In the genomic region with DNA sequence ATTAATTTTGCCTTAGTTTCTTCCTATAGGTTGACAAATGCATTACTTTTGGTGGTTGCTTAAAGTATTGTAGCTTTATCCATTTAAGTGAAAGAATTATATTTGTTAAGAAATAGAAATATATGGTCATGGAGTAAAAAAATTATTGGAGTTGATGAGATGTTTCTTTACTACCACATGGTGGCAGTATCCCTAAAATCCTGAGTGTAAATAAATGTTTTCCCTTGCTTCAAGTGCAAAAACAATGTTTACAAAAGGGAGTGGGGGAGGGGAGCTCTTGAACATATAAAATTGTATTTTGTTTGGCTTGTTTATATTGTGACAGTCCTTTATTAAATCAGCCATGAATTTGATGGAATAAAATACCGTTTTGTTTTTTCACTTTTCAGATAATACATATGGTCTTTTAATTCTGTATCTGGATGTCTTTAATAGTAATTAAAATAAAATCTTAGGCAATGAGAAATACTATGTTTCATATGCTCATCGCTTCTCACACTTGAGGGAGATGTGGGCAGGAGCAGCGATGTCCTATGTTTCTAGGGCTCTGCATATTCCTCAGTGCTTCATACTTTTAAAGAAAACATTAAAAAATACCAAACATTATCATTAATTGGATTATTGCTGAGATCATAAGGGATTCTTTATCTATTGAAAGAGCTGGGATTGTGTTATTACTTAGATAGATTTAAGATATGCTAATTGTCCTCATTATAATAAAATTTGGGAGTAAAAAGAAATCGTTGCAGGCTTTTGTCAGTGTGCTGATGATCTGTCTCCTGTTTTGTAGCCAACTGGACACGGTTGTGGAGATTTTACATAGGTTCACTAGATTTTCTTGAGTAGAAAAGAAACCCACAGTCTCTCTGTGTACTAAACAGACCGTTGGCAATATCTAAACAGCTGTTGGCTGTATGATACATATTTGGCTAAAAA, we compare ENCODE assay signal across 8 cellular contexts.
A peak's percentile ranks its signal among the peaks of the same experiment; 100 is the strongest.
DNase-seq lines count a peak whose midpoint lies in the region; ATAC-seq and TF ChIP-seq lines count a peak whose summit lies in the region.

No MANE protein-coding gene starts in this region.

- H3K36me3 ChIP-seq in HUES48 (ENCODE audit: control insufficient read depth, insufficient read depth, low read length) (no peaks in the 10 kb centered on the region), Panc1 (ENCODE audit: control insufficient read depth, insufficient read depth, low read length) (no peaks in the 10 kb centered on the region)

- H3K27me3 ChIP-seq in HUES48 (ENCODE audit: control insufficient read depth, insufficient read depth, low read length), result no peaks in the 10 kb centered on the region
- H3K27me3 ChIP-seq in Panc1 (ENCODE audit: control insufficient read depth, insufficient read depth, low read length), result no peaks in the 10 kb centered on the region

- BruUV-seq in Panc1 (replicated peaks; lab: Mats Ljungman, UMichigan), result no TSS peak

- DNase-seq in AG20443 (ENCODE audit: low spot score) (peak; percentile 22), Panc1 (ENCODE audit: low read depth, low spot score) (no peak), foreskin fibroblast (peak; percentile 16 to 58), type B pancreatic cell (ENCODE audit: extremely low spot score, unreplicated experiment) (no peak), sciatic nerve (ENCODE audit: low spot score) (no peak)

- POLR2A ChIA-PET in Panc1 (lab: Charles Lee), result no interaction called here

- H3K27ac ChIP-seq in HUES48 (ENCODE audit: low read depth, low read length) (peak overlapping the region; percentile 52), Panc1 (ENCODE audit: low read length) (no peak overlapping the region)

- intact Hi-C loops in Panc1 (cut with micrococcal nuclease; ENCODE audit: unreplicated experiment) (no loop called here), sciatic nerve (cut with DNase I) (no loop called here)

- no peak overlapping the region for H3K27ac Mint-ChIP-seq in type B pancreatic cell

- CTCF ChIA-PET in Panc1 (lab: Charles Lee), result interaction anchor here (0.9 to 1.0 kb wide), 2 partner anchors 10 to 14 kb away, joined by 4 read pairs; no protein-coding TSS in a partner anchor

- H3K36me3 Mint-ChIP-seq in type B pancreatic cell, result no peaks in the 10 kb centered on the region

- no peaks in the 10 kb centered on the region for H3K4me1 Mint-ChIP-seq in type B pancreatic cell (ENCODE audit: unreplicated experiment)

- H3K27me3 Mint-ChIP-seq in type B pancreatic cell, result no peaks in the 10 kb centered on the region

- no peak overlapping the region for H3K9ac ChIP-seq in HUES48 (ENCODE audit: low read depth, low read length)

- in situ Hi-C loops in Panc1 (cut with HindIII; ENCODE audit: low pct_unique_long_range_greater_than_20kb, low sequenced_read_pairs), result no loop called here

- H3K9me3 Mint-ChIP-seq in type B pancreatic cell, result no peaks in the 10 kb centered on the region

- no peak overlapping the region for H3K4me3 Mint-ChIP-seq in type B pancreatic cell

- TF ChIP-seq CTCF in Panc1 (IDR thresholded peaks at IDR 0.05) (peak; percentile 60; the same call in 1 of the 2 replicates), foreskin fibroblast (IDR thresholded peaks at IDR 0.05; ENCODE audit: low read depth, low read length) (peak; percentile 38), type B pancreatic cell (conservative IDR thresholded peaks at IDR 0.05) (peak; percentile 85)

- H3K9me3 ChIP-seq in HUES48 (ENCODE audit: control insufficient read depth, insufficient read depth, low read length), result no peaks in the 10 kb centered on the region
- no peaks in the 10 kb centered on the region for H3K9me3 ChIP-seq in Panc1 (ENCODE audit: control insufficient read depth, insufficient read depth, low read depth, low read length)

- H3K4me1 ChIP-seq in HUES48 (ENCODE audit: control insufficient read depth, insufficient read depth, low read length) (peaks cover 49% of the 10 kb centered on the region), Panc1 (ENCODE audit: control insufficient read depth, insufficient read depth, low read length) (no peaks in the 10 kb centered on the region)

- H3K4me3 ChIP-seq in HUES48 (ENCODE audit: low read depth, low read length), result no peak overlapping the region
- H3K4me3 ChIP-seq in Panc1 (ENCODE audit: low read depth in 2 of 2, low read length in 2 of 2), result no peak overlapping the region
- H3K4me3 ChIP-seq in foreskin fibroblast (ENCODE audit: low read depth in 1 of 2, low read length in 2 of 2), result no peak overlapping the region

- ATAC-seq in Panc1, result no peak
- ATAC-seq in sciatic nerve, result no peak
- ATAC-seq in GM18868 (IDR thresholded peaks at IDR 0.05; ENCODE audit: unreplicated experiment), result no peak
- no peak for ATAC-seq in GM18498 (IDR thresholded peaks at IDR 0.05; ENCODE audit: unreplicated experiment)

Comparison
In these comparisons a context has a peak if more than half of its experiments do, and no peak if none do; other contexts are left out.
1. DNase-seq: peak in AG20443 (single experiment) and foreskin fibroblast (2 of 2); none in Panc1 (single experiment), type B pancreatic cell (single experiment) and sciatic nerve (single experiment).
2. Peak in every context shown above with its lines, with median percentiles within 50 percentile points of each other: CTCF ChIP-seq.